11 cellular contexts compared by ENCODE assay signal in the genomic region with DNA sequence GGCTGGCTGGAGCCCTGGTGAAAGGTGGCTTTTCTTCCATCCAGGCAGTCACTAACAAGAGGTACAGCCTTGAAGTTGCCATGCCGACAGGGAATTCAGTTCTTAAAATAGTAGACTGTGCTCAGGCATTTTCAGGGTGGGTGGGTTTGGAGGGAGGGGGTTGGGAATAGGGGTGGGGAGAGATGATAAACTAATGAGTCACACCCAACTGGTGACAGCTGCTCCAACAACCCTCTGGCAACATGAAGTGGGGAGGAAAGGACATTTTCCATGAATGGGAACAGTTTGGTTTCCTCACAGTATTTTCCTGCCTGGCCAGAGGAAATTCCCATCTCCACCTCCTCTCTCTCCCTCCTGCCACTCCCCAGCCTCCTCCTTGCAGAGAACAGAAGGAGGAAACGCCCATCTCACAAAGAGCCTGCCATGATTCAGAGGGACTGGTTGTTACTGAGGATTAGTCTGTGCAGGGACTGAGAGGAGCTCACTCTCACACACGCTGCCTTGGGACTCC.
DNase-seq lines count a peak whose midpoint lies in the region; ATAC-seq, FAIRE-seq and TF ChIP-seq lines count a peak whose summit lies in the region.
"Had no signal": no experiment of that assay in that cellular context is flagged by ENCODE, and none has a peak within 500 bp of the region (broad histone marks: within the 10 kb centered on the region; RNA-seq: fewer than 3 reads in every experiment).

No MANE protein-coding gene starts in this region.

- H3K36me3 ChIP-seq in MG63: no peaks in the 10 kb centered on the region
- no peaks in the 10 kb centered on the region for H3K36me3 ChIP-seq in HepG2 (replicated peaks in 1 of 2; ENCODE audit: control insufficient read depth in 1 of 2, insufficient read depth in 2 of 2, low read length in 2 of 2)
- H3K36me3 ChIP-seq in MM.1S (replicated peaks; ENCODE audit: insufficient read depth, low read length): no peaks in the 10 kb centered on the region

- in situ Hi-C loops in ACHN (cut with HindIII; ENCODE audit: low pct_ligation_motif_present, low pct_unique_long_range_greater_than_20kb, low sequenced_read_pairs) (no loop called here), HepG2 (cut with HindIII; ENCODE audit: extremely low pct_ligation_motif_present, low pct_unique_long_range_greater_than_20kb) (no loop called here), GM13977 (cut with MboI; ENCODE audit: low pct_unique_long_range_greater_than_20kb, low sequenced_read_pairs, unreplicated experiment) (no loop called here)

- H3K27me3 Mint-ChIP-seq in chondrocyte (ENCODE audit: low read depth): no peaks in the 10 kb centered on the region

- H3K27ac Mint-ChIP-seq in chondrocyte (ENCODE audit: unreplicated experiment): peak overlapping the region; percentile 95

- H3K4me3 ChIP-seq in MG63 (no peak overlapping the region), HepG2 (replicated peaks in 1 of 3; ENCODE audit: insufficient read depth in 1 of 3, low read depth in 2 of 3, low read length in 3 of 3) (no peak overlapping the region), MM.1S (ENCODE audit: low read length) (no peak overlapping the region)

- intact Hi-C loops in HepG2 (cut with micrococcal nuclease; ENCODE audit: unreplicated experiment): no loop called here

- CTCF ChIA-PET in HepG2 (lab: Yijun Ruan, JAX; ENCODE audit: low intra/inter-chr PET ratio, low total read pairs): no interaction called here

- no peak for ATAC-seq in HepG2
- no peak for ATAC-seq in HG02840 (IDR thresholded peaks at IDR 0.05; ENCODE audit: low FRiP score, unreplicated experiment)
- ATAC-seq in HG03159 (IDR thresholded peaks at IDR 0.05; ENCODE audit: unreplicated experiment): no peak

- no peaks in the 10 kb centered on the region for H3K9me3 Mint-ChIP-seq in chondrocyte (ENCODE audit: low read depth)

- TF ChIP-seq POLR2A in HepG2 (IDR thresholded peaks at IDR 0.05; ENCODE audit: insufficient read depth in 1 of 2, low read depth in 2 of 2, low read length in 2 of 2): no peak

- 14% methylated on average over 3 of the region's 3 CpGs for WGBS in HepG2 (ENCODE audit: low lambda C conversion rate)

- no peak for TF ChIP-seq RAD21 in HepG2 (CRISPR knock-in tag; IDR thresholded peaks at IDR 0.05)

- H3K79me2 ChIP-seq in HepG2 (ENCODE audit: insufficient read depth, low read length) (no peaks in the 10 kb centered on the region), MM.1S (ENCODE audit: low read length) (no peaks in the 10 kb centered on the region)

- peaks cover 39% of the 10 kb centered on the region for H3K4me1 Mint-ChIP-seq in chondrocyte (ENCODE audit: low read depth)

- TF ChIP-seq CTCF in chondrocyte (IDR thresholded peaks at IDR 0.05) (no peak), HepG2 (CRISPR knock-in tag; IDR thresholded peaks at IDR 0.05) (no peak), GM13977 (IDR thresholded peaks at IDR 0.05; ENCODE audit: extremely low read depth, insufficient read depth, missing control alignments) (no peak), MM.1S (IDR thresholded peaks at IDR 0.05; ENCODE audit: low read length) (no peak)

- H3K4me3 Mint-ChIP-seq in chondrocyte (ENCODE audit: unreplicated experiment): peak overlapping the region; percentile 54

- H3K9me3 ChIP-seq in MG63 (no peaks in the 10 kb centered on the region), HepG2 (ENCODE audit: low read length) (no peaks in the 10 kb centered on the region), MM.1S (replicated peaks; ENCODE audit: insufficient read depth, low read length) (no peaks in the 10 kb centered on the region)

- H3K4me1 ChIP-seq in HepG2 (ENCODE audit: insufficient read depth, low read length) (0 out of 2 replicates have a peak, but pooled peaks cover 8% of the 10 kb centered on the region), MM.1S (ENCODE audit: low read length) (no peaks in the 10 kb centered on the region; the same call in 1 of the 2 replicates)

- H3K4me2 ChIP-seq in HepG2 (ENCODE audit: low read depth, low read length): no peak overlapping the region
- H3K4me2 ChIP-seq in MM.1S (ENCODE audit: low read depth, low read length): no peak overlapping the region

- no peak for FAIRE-seq in HepG2 (lab: Jason Lieb, UNC)
- FAIRE-seq: frontal cortex had no signal

- H3K9me2 ChIP-seq in MM.1S (replicated peaks; ENCODE audit: insufficient read depth, low read length): no peaks in the 10 kb centered on the region

- BruUV-seq in HepG2 (replicated peaks; lab: Mats Ljungman, UMichigan): no TSS peak

- H3K27ac ChIP-seq in HepG2 (ENCODE audit: extremely low read length, insufficient read depth, low read length) (no peak overlapping the region), MM.1S (ENCODE audit: low read length) (no peak overlapping the region)
- H3K27ac ChIP-seq: VCaP had no signal

- H3F3A ChIP-seq in MM.1S (ENCODE audit: insufficient read depth, low read length): no peaks in the 10 kb centered on the region

- no peak for TF ChIP-seq EP300 in HepG2 (IDR thresholded peaks at IDR 0.05; ENCODE audit: low read depth in 2 of 2, low read length in 2 of 2)
- TF ChIP-seq EP300 in HepG2 (CRISPR knock-in tag; IDR thresholded peaks at IDR 0.05; ENCODE audit: borderline replicate concordance): no peak

- H4K20me1 ChIP-seq in HepG2 (ENCODE audit: insufficient read depth, low read length) (no peaks in the 10 kb centered on the region), MM.1S (ENCODE audit: insufficient read depth, low read length) (no peaks in the 10 kb centered on the region)

- H3K9ac ChIP-seq in HepG2 (ENCODE audit: insufficient read depth, low read depth, low read length) (no peak overlapping the region), MM.1S (ENCODE audit: low read length) (no peak overlapping the region)

- DNase-seq in ACHN (peak; percentile 71), MG63 (peak; percentile 81), chondrocyte (ENCODE audit: low spot score) (no peak), HepG2 (ENCODE audit: low spot score) (no peak), GM13977 (ENCODE audit: low spot score) (no peak), MM.1S (no peak)
- DNase-seq: DMS153 had no signal

- H3K36me3 Mint-ChIP-seq in chondrocyte (ENCODE audit: low read depth): no peaks in the 10 kb centered on the region

- H2AFZ ChIP-seq in HepG2 (ENCODE audit: low read length) (no peak overlapping the region), MM.1S (ENCODE audit: low read length) (no peak overlapping the region)

- POLR2A ChIA-PET in HepG2 (lab: Yijun Ruan, JAX): no interaction called here

- H3K27me3 ChIP-seq in MG63 (no peaks in the 10 kb centered on the region), HepG2 (ENCODE audit: control insufficient read depth in 1 of 2, insufficient read depth in 2 of 2, low read length in 2 of 2) (peaks cover 3 to 4% of the 10 kb centered on the region in 2 experiments; a peak in 2 of 5 replicates), MM.1S (replicated peaks; ENCODE audit: insufficient read depth, low read length) (no peaks in the 10 kb centered on the region)

TF ChIP-seq in HepG2, 621 proteins besides CTCF, POLR2A, EP300 and RAD21:
- TF ChIP-seq HNRNPK (IDR thresholded peaks at IDR 0.05; ENCODE audit: low read depth, low read length, poor library complexity, severe bottlenecking) (peak; percentile 39), ZNF543 (CRISPR knock-in tag; IDR thresholded peaks at IDR 0.05) (no peak), PCBP2 (optimal IDR thresholded peaks at IDR 0.05; ENCODE audit: low read depth, low read length, poor library complexity, severe bottlenecking) (peak; percentile 26)

Comparison
In these comparisons a context has a peak if more than half of its experiments do, and no peak if none do; other contexts are left out.
1. DNase-seq: peak in ACHN (single experiment) and MG63 (single experiment); none in chondrocyte (single experiment), HepG2 (single experiment), GM13977 (single experiment) and MM.1S (single experiment).